ENCODE assay signal across 10 cellular contexts in genomic region chr6:166259296-166259977, GRCh38.
A peak's percentile ranks its signal among the peaks of the same experiment; 100 is the strongest.
DNase-seq lines count a peak whose midpoint lies in the region; ATAC-seq lines count a peak whose summit lies in the region.
"Had no signal": no experiment of that assay in that cellular context is flagged by ENCODE, and none has a peak within 500 bp of the region (broad histone marks: within the 10 kb centered on the region; RNA-seq: fewer than 3 reads in every experiment).

No MANE protein-coding gene starts in this region.

- H3K36me3 Mint-ChIP-seq in stimulated activated memory B cell treated with anti-CD40 and anti-IgM and Interleukin-4, amounts not matched to agents 10 μg/mL and 1 μg/mL and 100 μg/mL, for 72 hours, result peaks cover 6% of the 10 kb centered on the region

- H3K4me3 Mint-ChIP-seq in stimulated activated memory B cell treated with anti-CD40 and anti-IgM and Interleukin-4, amounts not matched to agents 10 μg/mL and 1 μg/mL and 100 μg/mL, for 72 hours, result peak overlapping the region; percentile 10

- H3K4me1 Mint-ChIP-seq in stimulated activated memory B cell treated with anti-CD40 and anti-IgM and Interleukin-4, amounts not matched to agents 10 μg/mL and 1 μg/mL and 100 μg/mL, for 72 hours, result peaks cover 22% of the 10 kb centered on the region

- peak overlapping the region; percentile 95 for H3K27ac Mint-ChIP-seq in stimulated activated memory B cell treated with anti-CD40 and anti-IgM and Interleukin-4, amounts not matched to agents 10 μg/mL and 1 μg/mL and 100 μg/mL, for 72 hours

- H3K27me3 Mint-ChIP-seq in stimulated activated memory B cell treated with anti-CD40 and anti-IgM and Interleukin-4, amounts not matched to agents 10 μg/mL and 1 μg/mL and 100 μg/mL, for 72 hours, result peaks cover 12% of the 10 kb centered on the region

- peak; percentile 22 to 34 for ATAC-seq in activated CD4-positive, CD25-positive, alpha-beta regulatory T cell treated with anti-CD3 and anti-CD28 coated beads, Interleukin-2, amount 50 U/mL, for 24 hours
- ATAC-seq in stimulated activated memory B cell treated with anti-CD40 and anti-IgM and Interleukin-4, amounts not matched to agents 10 μg/mL and 1 μg/mL and 100 μg/mL, for 72 hours, result peak; percentile 78
- no peak for ATAC-seq in HG03378 (IDR thresholded peaks at IDR 0.05; ENCODE audit: unreplicated experiment)
- ATAC-seq: A549 had no signal

- H3K9me3 Mint-ChIP-seq in stimulated activated memory B cell treated with anti-CD40 and anti-IgM and Interleukin-4, amounts not matched to agents 10 μg/mL and 1 μg/mL and 100 μg/mL, for 72 hours, result peaks cover 6% of the 10 kb centered on the region

- DNase-seq in activated CD4-positive, CD25-positive, alpha-beta regulatory T cell treated with anti-CD3 and anti-CD28 coated beads, Interleukin-2, amount 50 U/mL, for 72 hours, result no peak
- DNase-seq in MV-4-11 (lab: John Stamatoyannopoulos, UW) (peak; percentile 84), foreskin melanocyte (peak; percentile 31), COR-L47 (lab: John Stamatoyannopoulos, UW) (no peak), kidney tubule cell (ENCODE audit: low spot score) (no peak)
- DNase-seq: NCI-H1436 had no signal

Comparison
In these comparisons a context has a peak if more than half of its experiments do, and no peak if none do; other contexts are left out.
1. DNase-seq: peak in MV-4-11 (single experiment) and foreskin melanocyte (single experiment); none in activated CD4-positive, CD25-positive, alpha-beta regulatory T cell treated with anti-CD3 and anti-CD28 coated beads, Interleukin-2, amount 50 U/mL, for 72 hours (single experiment), COR-L47 (single experiment) and kidney tubule cell (single experiment).